Comparison of ENCODE assay signal across 1 cellular context in genomic region chr15:45386974-45387373, GRCh38.
TF ChIP-seq lines count a peak whose summit lies in the region.

No MANE protein-coding gene starts in this region.

TF ChIP-seq in liver, 16 proteins besides CTCF, POLR2A, EP300 and RAD21 (continued from another document):
- TF ChIP-seq, protein P1, sequence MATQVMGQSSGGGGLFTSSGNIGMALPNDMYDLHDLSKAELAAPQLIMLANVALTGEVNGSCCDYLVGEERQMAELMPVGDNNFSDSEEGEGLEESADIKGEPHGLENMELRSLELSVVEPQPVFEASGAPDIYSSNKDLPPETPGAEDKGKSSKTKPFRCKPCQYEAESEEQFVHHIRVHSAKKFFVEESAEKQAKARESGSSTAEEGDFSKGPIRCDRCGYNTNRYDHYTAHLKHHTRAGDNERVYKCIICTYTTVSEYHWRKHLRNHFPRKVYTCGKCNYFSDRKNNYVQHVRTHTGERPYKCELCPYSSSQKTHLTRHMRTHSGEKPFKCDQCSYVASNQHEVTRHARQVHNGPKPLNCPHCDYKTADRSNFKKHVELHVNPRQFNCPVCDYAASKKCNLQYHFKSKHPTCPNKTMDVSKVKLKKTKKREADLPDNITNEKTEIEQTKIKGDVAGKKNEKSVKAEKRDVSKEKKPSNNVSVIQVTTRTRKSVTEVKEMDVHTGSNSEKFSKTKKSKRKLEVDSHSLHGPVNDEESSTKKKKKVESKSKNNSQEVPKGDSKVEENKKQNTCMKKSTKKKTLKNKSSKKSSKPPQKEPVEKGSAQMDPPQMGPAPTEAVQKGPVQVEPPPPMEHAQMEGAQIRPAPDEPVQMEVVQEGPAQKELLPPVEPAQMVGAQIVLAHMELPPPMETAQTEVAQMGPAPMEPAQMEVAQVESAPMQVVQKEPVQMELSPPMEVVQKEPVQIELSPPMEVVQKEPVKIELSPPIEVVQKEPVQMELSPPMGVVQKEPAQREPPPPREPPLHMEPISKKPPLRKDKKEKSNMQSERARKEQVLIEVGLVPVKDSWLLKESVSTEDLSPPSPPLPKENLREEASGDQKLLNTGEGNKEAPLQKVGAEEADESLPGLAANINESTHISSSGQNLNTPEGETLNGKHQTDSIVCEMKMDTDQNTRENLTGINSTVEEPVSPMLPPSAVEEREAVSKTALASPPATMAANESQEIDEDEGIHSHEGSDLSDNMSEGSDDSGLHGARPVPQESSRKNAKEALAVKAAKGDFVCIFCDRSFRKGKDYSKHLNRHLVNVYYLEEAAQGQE (IDR thresholded peaks at IDR 0.05) = no peak
- TF ChIP-seq, protein P2, sequence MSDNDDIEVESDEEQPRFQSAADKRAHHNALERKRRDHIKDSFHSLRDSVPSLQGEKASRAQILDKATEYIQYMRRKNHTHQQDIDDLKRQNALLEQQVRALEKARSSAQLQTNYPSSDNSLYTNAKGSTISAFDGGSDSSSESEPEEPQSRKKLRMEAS (IDR thresholded peaks at IDR 0.05) = no peak
- TF ChIP-seq NR2F2 (IDR thresholded peaks at IDR 0.05) (no peak), FOXA1 (IDR thresholded peaks at IDR 0.05) (no peak), HNF4G (IDR thresholded peaks at IDR 0.05) (no peak), YY1 (IDR thresholded peaks at IDR 0.05) (no peak), ZBTB33 (IDR thresholded peaks at IDR 0.05) (no peak), RXRA (IDR thresholded peaks at IDR 0.05) (no peak), TAF1 (conservative IDR thresholded peaks at IDR 0.05) (no peak)
